Comparison of ENCODE assay signal across 15 cellular contexts in the genomic region with DNA sequence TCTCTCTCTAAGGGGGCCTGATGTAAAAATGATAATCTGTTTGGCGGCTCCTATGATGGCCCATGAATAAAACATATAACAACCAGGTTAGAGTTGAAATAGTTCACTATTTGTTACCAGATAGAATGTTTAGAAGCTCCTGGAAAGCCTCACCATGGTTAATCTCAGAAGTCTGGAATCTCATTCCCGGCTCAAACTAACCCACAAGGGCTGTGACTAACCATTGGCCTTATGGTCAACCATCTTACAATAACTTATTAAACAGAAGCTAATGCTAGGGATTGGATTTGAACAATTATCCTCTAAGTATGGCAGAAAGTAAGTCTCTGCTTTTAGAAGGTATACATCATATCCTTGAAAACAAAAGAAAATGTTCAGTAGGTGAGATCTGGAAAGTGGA.
DNase-seq lines count a peak whose midpoint lies in the region; ATAC-seq and TF ChIP-seq lines count a peak whose summit lies in the region.
"Had no signal": no experiment of that assay in that cellular context is flagged by ENCODE, and none has a peak within 500 bp of the region (broad histone marks: within the 10 kb centered on the region; RNA-seq: fewer than 3 reads in every experiment).

No MANE protein-coding gene starts in this region.

- no peaks in the 10 kb centered on the region for H3K36me3 ChIP-seq in GM23248 (ENCODE audit: low read depth)
- H3K36me3 ChIP-seq in osteoblast (ENCODE audit: insufficient read depth, low read length): no peaks in the 10 kb centered on the region
- no peaks in the 10 kb centered on the region for H3K36me3 ChIP-seq in colonic mucosa

- 76 to 84% methylated on average over 2 of the region's 2 CpGs for WGBS in GM23248 (ENCODE audit: low coverage in 1 of 2, low lambda C conversion rate in 2 of 2, missing lambda C conversion rate in 2 of 2), 2 experiments

- H3K79me2 ChIP-seq in GM23248 (ENCODE audit: insufficient read depth): no peaks in the 10 kb centered on the region
- no peaks in the 10 kb centered on the region for H3K79me2 ChIP-seq in osteoblast (ENCODE audit: insufficient read depth, low read length)

- peaks cover 32% of the 10 kb centered on the region for H3K4me1 Mint-ChIP-seq in mesothelial cell of epicardium
- H3K4me1 Mint-ChIP-seq: B cell had no signal

- no peaks in the 10 kb centered on the region for H3K36me3 Mint-ChIP-seq in mesothelial cell of epicardium

- no peak overlapping the region for H3K27ac Mint-ChIP-seq in mesothelial cell of epicardium
- H3K27ac Mint-ChIP-seq: B cell; CD4-positive, alpha-beta T cell had no signal

- TF ChIP-seq CTCF in osteoblast (IDR thresholded peaks at IDR 0.05; ENCODE audit: extremely low read depth, low read depth, low read length): no peak
- no peak for TF ChIP-seq CTCF in mesothelial cell of epicardium (IDR thresholded peaks at IDR 0.05; ENCODE audit: unreplicated experiment)
- TF ChIP-seq CTCF in colonic mucosa (IDR thresholded peaks at IDR 0.05): no peak

- H3K4me3 ChIP-seq in GM23248 (no peak overlapping the region), osteoblast (ENCODE audit: insufficient read depth, low read length) (no peak overlapping the region), colonic mucosa (no peak overlapping the region)

- H3K4me2 ChIP-seq in GM23248 (ENCODE audit: unreplicated experiment): no peak overlapping the region
- no peak overlapping the region for H3K4me2 ChIP-seq in osteoblast (ENCODE audit: insufficient read depth, low read length)

- H3K4me3 Mint-ChIP-seq in mesothelial cell of epicardium: no peak overlapping the region
- H3K4me3 Mint-ChIP-seq: B cell; CD4-positive, alpha-beta T cell; H9 had no signal

- H3K9me3 Mint-ChIP-seq in mesothelial cell of epicardium: no peaks in the 10 kb centered on the region

- DNase-seq in GM23248 (peak; percentile 31), M059J (ENCODE audit: low read depth) (peak; percentile 46), astrocyte of the hippocampus (ENCODE audit: low read depth, low spot score) (peak; percentile 17), osteoblast (ENCODE audit: insufficient read length, low spot score, missing footprints) (no peak), mesothelial cell of epicardium (ENCODE audit: low spot score in 2 of 2, unreplicated experiment in 2 of 2) (no peak), colonic mucosa (no peak)
- DNase-seq: C1 segment of cervical spinal cord; Caco-2; CD4-positive, alpha-beta T cell; DND-41; GOT3; H9 had no signal

- H3F3A ChIP-seq in GM23248 (ENCODE audit: insufficient read depth): peaks cover 12% of the 10 kb centered on the region; the same call in 1 of the 2 replicates

- H3K9me3 ChIP-seq in GM23248 (ENCODE audit: low read depth) (no peaks in the 10 kb centered on the region), osteoblast (ENCODE audit: low read depth, low read length) (no peaks in the 10 kb centered on the region), colonic mucosa (no peaks in the 10 kb centered on the region)
- H3K9me3 ChIP-seq: Caco-2 had no signal

- in situ Hi-C loops in GM23248 (cut with MboI): no loop called here

- H3K27me3 ChIP-seq in GM23248 (replicated peaks; ENCODE audit: insufficient read depth) (no peaks in the 10 kb centered on the region), osteoblast (ENCODE audit: insufficient read depth, low read length) (no peaks in the 10 kb centered on the region), colonic mucosa (no peaks in the 10 kb centered on the region)

- H3K9ac ChIP-seq in GM23248 (no peak overlapping the region), colonic mucosa (ENCODE audit: low read depth in 2 of 2, low read length in 2 of 2) (no peak overlapping the region)

- no peak overlapping the region for H3K27ac ChIP-seq in GM23248
- no peak overlapping the region for H3K27ac ChIP-seq in osteoblast (ENCODE audit: low read depth, low read length)
- H3K27ac ChIP-seq in colonic mucosa: no peak overlapping the region

- H4K20me1 ChIP-seq in GM23248 (ENCODE audit: insufficient read depth): no peaks in the 10 kb centered on the region
- no peaks in the 10 kb centered on the region for H4K20me1 ChIP-seq in osteoblast (ENCODE audit: insufficient read depth, low read length)

- H2AFZ ChIP-seq in GM23248 (0 out of 2 replicates have a peak overlapping the region, but pooled peaks have one; percentile 12), osteoblast (ENCODE audit: low read length) (peak overlapping the region; percentile 46)

- ATAC-seq in GM19023 (IDR thresholded peaks at IDR 0.05; ENCODE audit: unreplicated experiment): no peak
- ATAC-seq: HepG2 had no signal

- H3K9me2 ChIP-seq in GM23248 (ENCODE audit: insufficient read depth): no peaks in the 10 kb centered on the region

- no peaks in the 10 kb centered on the region for H3K27me3 Mint-ChIP-seq in mesothelial cell of epicardium (ENCODE audit: low read depth)
- H3K27me3 Mint-ChIP-seq: B cell; CD4-positive, alpha-beta T cell had no signal

- H3K4me1 ChIP-seq in GM23248 (ENCODE audit: insufficient read depth): peaks cover 41% of the 10 kb centered on the region
- peaks cover 21% of the 10 kb centered on the region for H3K4me1 ChIP-seq in osteoblast (ENCODE audit: insufficient read depth, low read length)
- H3K4me1 ChIP-seq in colonic mucosa: no peaks in the 10 kb centered on the region
- H3K4me1 ChIP-seq: Caco-2 had no signal

- intact Hi-C loops in colonic mucosa (cut with DNase I): no loop called here

Comparison
In these comparisons a context has a peak if more than half of its experiments do, and no peak if none do; other contexts are left out.
1. DNase-seq: peak in GM23248 (single experiment), M059J (single experiment) and astrocyte of the hippocampus (single experiment); none in osteoblast (single experiment), mesothelial cell of epicardium (0 of 2) and colonic mucosa (single experiment).